ENCODE assay signal across 25 cellular contexts in the genomic region with DNA sequence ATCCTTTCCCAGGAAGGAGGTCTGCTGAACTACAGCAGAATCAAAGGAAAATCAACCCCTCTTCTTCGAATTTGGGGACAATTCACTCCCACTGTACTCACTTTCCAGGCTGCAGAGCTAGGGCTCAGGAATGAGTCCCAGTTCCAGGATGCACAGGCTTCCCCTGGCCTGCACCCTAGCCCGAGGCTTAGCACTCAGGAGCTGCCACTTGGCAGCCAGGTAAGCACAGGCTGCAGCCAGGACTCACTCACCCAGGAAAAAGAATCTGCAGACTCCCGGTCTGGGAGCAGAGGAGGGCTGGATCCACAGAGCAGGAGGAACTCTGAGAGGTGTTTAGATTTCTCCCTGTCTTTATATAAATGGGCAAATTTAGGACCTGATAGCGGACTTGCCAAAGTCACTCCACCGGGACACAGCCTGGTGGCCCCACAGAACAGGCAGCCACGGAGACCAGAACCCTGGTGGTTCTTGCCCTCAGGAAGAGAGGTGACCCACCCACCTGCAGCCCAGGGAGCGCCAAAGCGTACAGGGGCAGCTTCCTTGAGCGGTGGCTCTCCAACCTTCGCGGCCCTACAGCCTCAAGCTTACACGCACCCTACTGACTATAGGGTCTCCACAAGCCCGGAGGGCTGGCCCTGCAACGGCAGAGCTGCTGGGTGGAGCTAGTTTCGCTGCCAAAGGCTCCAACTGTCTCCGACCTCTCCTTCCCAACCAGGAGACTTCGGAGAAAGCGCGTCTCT. TPM values are rescaled to one million over a fixed set of nuclear protein-coding genes. Genes with fewer than 3 reads are reported as not detected.
"Had no signal": no experiment of that assay in that cellular context is flagged by ENCODE, and none has a peak within 500 bp of the region (broad histone marks: within the 10 kb centered on the region; RNA-seq: fewer than 3 reads in every experiment).

No MANE protein-coding gene starts in this region.

- H3K4me1 Mint-ChIP-seq: activated CD4-positive, alpha-beta memory T cell treated with anti-CD3 and anti-CD28 coated beads, Interleukin-2, amount 10 ng/mL, durations not matched to agents 7 days and 5 days; central memory CD8-positive, alpha-beta T cell had no signal

- ATAC-seq: activated CD8-positive, alpha-beta memory T cell treated with anti-CD3 and anti-CD28 coated beads, Interleukin-2, amount 10 ng/mL, durations not matched to agents 7 days and 5 days; left lobe of liver; right cardiac atrium had no signal

- H3K4me3 Mint-ChIP-seq: activated CD4-positive, alpha-beta memory T cell treated with anti-CD3 and anti-CD28 coated beads, Interleukin-2, amount 10 ng/mL, durations not matched to agents 7 days and 5 days; activated CD8-positive, alpha-beta memory T cell treated with anti-CD3 and anti-CD28 coated beads, Interleukin-2, amount 10 ng/mL, durations not matched to agents 7 days and 5 days; central memory CD8-positive, alpha-beta T cell had no signal

- H3K9me3 Mint-ChIP-seq: activated CD4-positive, alpha-beta memory T cell treated with anti-CD3 and anti-CD28 coated beads, Interleukin-2, amount 10 ng/mL, durations not matched to agents 7 days and 5 days; activated T-helper 2 cell treated with anti-CD3 and anti-CD28 coated beads, Interferon-gamma antibody, Interleukin-2, Interleukin-4, amounts not matched to agents 10 μg/mL and 5 μg/mL and 100 μg/mL, durations not matched to agents 14 hours and 24 hours and 36 hours; central memory CD8-positive, alpha-beta T cell had no signal

- H3K36me3 ChIP-seq: esophagus squamous epithelium, prostate gland, stomach, upper lobe of left lung had no signal

- H3K27ac ChIP-seq: esophagus squamous epithelium, prostate gland, skin epidermis, stomach, upper lobe of left lung had no signal

- H3K4me1 ChIP-seq: prostate gland had no signal

- DNase-seq: activated CD4-positive, alpha-beta memory T cell treated with anti-CD3 and anti-CD28 coated beads, Interleukin-2, amount 10 ng/mL, durations not matched to agents 7 days and 5 days; activated CD4-positive, alpha-beta T cell treated with anti-CD3 and anti-CD28 coated beads for 48 hours; activated CD4-positive, CD25-positive, alpha-beta regulatory T cell; activated CD8-positive, alpha-beta memory T cell treated with anti-CD3 and anti-CD28 coated beads, Interleukin-2, amount 10 ng/mL, durations not matched to agents 7 days and 5 days; activated naive CD4-positive, alpha-beta T cell treated with Interleukin-2 at 50 U/mL for 16 hours; activated T-cell treated with anti-CD3 and anti-CD28 coated beads, Interleukin-2, amount 50 U/mL, for 1 hour; effector CD4-positive, alpha-beta T cell; esophagus squamous epithelium; kidney; right cardiac atrium; stimulated activated CD4-positive, alpha-beta T cell treated with anti-CD3 and anti-CD28 coated beads, Interleukin-15, amount 100 ng/mL, for 24 hours; stimulated activated CD4-positive, alpha-beta T cell treated with anti-CD3 and anti-CD28 coated beads, Interleukin-2, amount 100 ng/mL, for 48 hours; stomach; T-helper 1 cell; T-helper 9 cell had no signal

- H3K9me3 ChIP-seq: esophagus squamous epithelium, prostate gland, upper lobe of left lung had no signal

- H3K4me3 ChIP-seq: prostate gland, skin epidermis, upper lobe of left lung had no signal

- H3K27ac Mint-ChIP-seq: activated CD4-positive, alpha-beta memory T cell treated with anti-CD3 and anti-CD28 coated beads, Interleukin-2, amount 10 ng/mL, durations not matched to agents 7 days and 5 days; activated CD8-positive, alpha-beta memory T cell treated with anti-CD3 and anti-CD28 coated beads, Interleukin-2, amount 10 ng/mL, durations not matched to agents 7 days and 5 days; activated T-helper 2 cell treated with anti-CD3 and anti-CD28 coated beads, Interferon-gamma antibody, Interleukin-2, Interleukin-4, amounts not matched to agents 10 μg/mL and 5 μg/mL and 100 μg/mL, durations not matched to agents 14 hours and 24 hours and 36 hours had no signal

RNA-seq across cellular contexts. Expression of gene CBLN1, which starts 4.8 kb away (rescaled TPM):
- total RNA-seq: activated CD4-positive, alpha-beta memory T cell treated with anti-CD3 and anti-CD28 coated beads, Interleukin-2, amount 10 ng/mL, durations not matched to agents 7 days and 5 days; activated CD8-positive, alpha-beta memory T cell treated with anti-CD3 and anti-CD28 coated beads, Interleukin-2, amount 10 ng/mL, durations not matched to agents 7 days and 5 days; activated T-helper 2 cell treated with anti-CD3 and anti-CD28 coated beads, Interferon-gamma antibody, Interleukin-2, Interleukin-4, amounts not matched to agents 10 μg/mL and 5 μg/mL and 100 μg/mL, durations not matched to agents 14 hours and 24 hours and 36 hours; endothelial cell of umbilical vein; lung microvascular endothelial cell; myocyte; osteocyte had no signal
